ENCODE assay signal across 10 cellular contexts in the genomic region with DNA sequence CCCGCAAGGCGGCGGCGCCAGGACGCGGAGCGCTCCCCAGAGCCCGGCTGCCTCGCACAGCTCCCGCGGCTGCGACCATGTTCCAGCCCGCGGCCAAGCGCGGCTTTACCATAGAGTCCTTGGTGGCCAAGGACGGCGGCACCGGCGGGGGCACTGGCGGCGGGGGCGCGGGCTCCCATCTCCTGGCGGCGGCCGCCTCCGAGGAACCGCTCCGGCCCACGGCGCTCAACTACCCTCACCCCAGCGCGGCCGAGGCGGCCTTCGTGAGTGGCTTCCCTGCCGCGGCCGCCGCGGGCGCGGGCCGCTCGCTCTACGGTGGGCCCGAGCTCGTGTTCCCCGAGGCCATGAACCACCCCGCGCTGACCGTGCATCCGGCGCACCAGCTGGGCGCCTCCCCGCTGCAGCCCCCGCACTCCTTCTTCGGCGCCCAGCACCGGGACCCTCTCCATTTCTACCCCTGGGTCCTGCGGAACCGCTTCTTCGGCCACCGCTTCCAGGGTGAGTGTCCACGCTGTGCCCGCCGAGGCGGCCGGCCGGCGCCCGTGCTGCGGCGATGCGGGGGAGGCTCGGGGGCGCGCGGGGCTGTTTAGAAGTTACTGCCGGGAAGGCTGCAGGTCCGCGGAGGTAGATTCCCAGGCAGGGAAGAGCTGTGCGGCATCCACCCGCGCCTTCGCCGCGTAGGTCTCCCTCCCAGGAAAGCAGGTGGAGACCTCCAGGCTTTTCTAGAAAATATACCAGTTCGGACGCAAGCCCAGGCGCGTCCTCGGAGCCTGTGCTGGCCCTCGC. TPM values are rescaled to one million over a fixed set of nuclear protein-coding genes. Genes with fewer than 3 reads are reported as not detected.
DNase-seq lines count a peak whose midpoint lies in the region; ATAC-seq and TF ChIP-seq lines count a peak whose summit lies in the region.
"Had no signal": no experiment of that assay in that cellular context is flagged by ENCODE, and none has a peak within 500 bp of the region (broad histone marks: within the 10 kb centered on the region; RNA-seq: fewer than 3 reads in every experiment).

No MANE protein-coding gene starts in this region.

- TF ChIP-seq CTCF in HEK293 (tag by site-specific recombination; IDR thresholded peaks at IDR 0.05): no peak

- H3K36me3 ChIP-seq in HEK293 (ENCODE audit: control insufficient read depth in 2 of 2, insufficient read depth in 1 of 2, low read length in 2 of 2): no peaks in the 10 kb centered on the region

- no peak for ATAC-seq in HG03457 (IDR thresholded peaks at IDR 0.05; ENCODE audit: unreplicated experiment)

- DNase-seq in Daoy (ENCODE audit: low read depth) (peak; percentile 27), mesenteric fat pad (ENCODE audit: low spot score) (peak; percentile 88), activated gamma-delta T cell (lab: John Stamatoyannopoulos, UW) (no peak), NCI-H1092 (lab: John Stamatoyannopoulos, UW) (no peak), RKO (ENCODE audit: low spot score) (no peak)
- peak; percentile 34 for DNase-seq in activated naive CD4-positive, alpha-beta T cell treated with anti-CD3 and anti-CD28 coated beads, Interleukin-2, amount 50 U/mL, for 16 hours

- POLR2A ChIA-PET in HEK293 (lab: Yijun Ruan, JAX): interaction anchor here (0.5 to 1.9 kb wide), 6 partner anchors 11 to 31 kb away, joined by 3 to 9 read pairs (median 3); a partner anchor contains a TSS

- H3K9me3 ChIP-seq in HEK293 (ENCODE audit: control insufficient read depth, insufficient read depth, low read depth, low read length): no peaks in the 10 kb centered on the region

- CTCF ChIA-PET in HEK293 (lab: Yijun Ruan, JAX): interaction anchor here (0.6 to 3.4 kb wide), 7 partner anchors 17 to 330 kb away, joined by 3 to 20 read pairs (median 5); a partner anchor contains a TSS

- H3K27ac ChIP-seq in HEK293 (ENCODE audit: extremely low read depth, low read depth, low read length): peak overlapping the region; percentile 14; the same call in 1 of the 2 replicates

- H3K4me1 ChIP-seq in HEK293 (ENCODE audit: control insufficient read depth, insufficient read depth, low read length): no peaks in the 10 kb centered on the region

- peak overlapping the region; percentile 51 for H3K4me3 ChIP-seq in HEK293 (ENCODE audit: low read depth, low read length)

TF ChIP-seq in HEK293, 187 proteins besides CTCF, POLR2A, EP300 and RAD21 (continues in another document):
- TF ChIP-seq, protein P1, sequence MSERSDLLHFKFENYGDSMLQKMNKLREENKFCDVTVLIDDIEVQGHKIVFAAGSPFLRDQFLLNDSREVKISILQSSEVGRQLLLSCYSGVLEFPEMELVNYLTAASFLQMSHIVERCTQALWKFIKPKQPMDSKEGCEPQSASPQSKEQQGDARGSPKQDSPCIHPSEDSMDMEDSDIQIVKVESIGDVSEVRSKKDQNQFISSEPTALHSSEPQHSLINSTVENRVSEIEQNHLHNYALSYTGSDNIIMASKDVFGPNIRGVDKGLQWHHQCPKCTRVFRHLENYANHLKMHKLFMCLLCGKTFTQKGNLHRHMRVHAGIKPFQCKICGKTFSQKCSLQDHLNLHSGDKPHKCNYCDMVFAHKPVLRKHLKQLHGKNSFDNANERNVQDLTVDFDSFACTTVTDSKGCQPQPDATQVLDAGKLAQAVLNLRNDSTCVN (tag by site-specific recombination; optimal IDR thresholded peaks at IDR 0.05): peak; percentile 65
- TF ChIP-seq SETDB1 (IDR thresholded peaks at IDR 0.05; ENCODE audit: insufficient read length, low read length): no peak
- TF ChIP-seq, protein P2, sequence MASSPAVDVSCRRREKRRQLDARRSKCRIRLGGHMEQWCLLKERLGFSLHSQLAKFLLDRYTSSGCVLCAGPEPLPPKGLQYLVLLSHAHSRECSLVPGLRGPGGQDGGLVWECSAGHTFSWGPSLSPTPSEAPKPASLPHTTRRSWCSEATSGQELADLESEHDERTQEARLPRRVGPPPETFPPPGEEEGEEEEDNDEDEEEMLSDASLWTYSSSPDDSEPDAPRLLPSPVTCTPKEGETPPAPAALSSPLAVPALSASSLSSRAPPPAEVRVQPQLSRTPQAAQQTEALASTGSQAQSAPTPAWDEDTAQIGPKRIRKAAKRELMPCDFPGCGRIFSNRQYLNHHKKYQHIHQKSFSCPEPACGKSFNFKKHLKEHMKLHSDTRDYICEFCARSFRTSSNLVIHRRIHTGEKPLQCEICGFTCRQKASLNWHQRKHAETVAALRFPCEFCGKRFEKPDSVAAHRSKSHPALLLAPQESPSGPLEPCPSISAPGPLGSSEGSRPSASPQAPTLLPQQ (tag by site-specific recombination; IDR thresholded peaks at IDR 0.05): peak; percentile 55
- no peak for TF ChIP-seq ZNF140 (tag by site-specific recombination; IDR thresholded peaks at IDR 0.05)
- no peak for TF ChIP-seq KLF9 (tag by site-specific recombination; IDR thresholded peaks at IDR 0.05; ENCODE audit: low read depth)
- no peak for TF ChIP-seq SP2 (tag by site-specific recombination; IDR thresholded peaks at IDR 0.05)
- TF ChIP-seq ZIC2 (tag by site-specific recombination; IDR thresholded peaks at IDR 0.05): no peak
- no peak for TF ChIP-seq ZFP69B (tag by site-specific recombination; IDR thresholded peaks at IDR 0.05)
- TF ChIP-seq, protein P3, sequence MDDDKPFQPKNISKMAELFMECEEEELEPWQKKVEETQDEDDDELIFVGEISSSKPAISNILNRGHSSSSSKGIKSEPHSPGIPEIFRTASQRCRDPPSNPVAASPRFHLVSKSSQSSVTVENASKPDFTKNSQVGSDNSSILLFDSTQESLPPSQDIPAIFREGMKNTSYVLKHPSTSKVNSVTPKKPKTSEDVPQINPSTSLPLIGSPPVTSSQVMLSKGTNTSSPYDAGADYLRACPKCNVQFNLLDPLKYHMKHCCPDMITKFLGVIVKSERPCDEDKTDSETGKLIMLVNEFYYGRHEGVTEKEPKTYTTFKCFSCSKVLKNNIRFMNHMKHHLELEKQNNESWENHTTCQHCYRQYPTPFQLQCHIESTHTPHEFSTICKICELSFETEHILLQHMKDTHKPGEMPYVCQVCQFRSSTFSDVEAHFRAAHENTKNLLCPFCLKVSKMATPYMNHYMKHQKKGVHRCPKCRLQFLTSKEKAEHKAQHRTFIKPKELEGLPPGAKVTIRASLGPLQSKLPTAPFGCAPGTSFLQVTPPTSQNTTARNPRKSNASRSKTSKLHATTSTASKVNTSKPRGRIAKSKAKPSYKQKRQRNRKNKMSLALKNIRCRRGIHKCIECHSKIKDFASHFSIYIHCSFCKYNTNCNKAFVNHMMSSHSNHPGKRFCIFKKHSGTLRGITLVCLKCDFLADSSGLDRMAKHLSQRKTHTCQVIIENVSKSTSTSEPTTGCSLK (tag by site-specific recombination; IDR thresholded peaks at IDR 0.05): no peak
- no peak for TF ChIP-seq ZNF423 (tag by site-specific recombination; IDR thresholded peaks at IDR 0.05)
- TF ChIP-seq ZNF433 (tag by site-specific recombination; IDR thresholded peaks at IDR 0.05; ENCODE audit: low read depth): no peak
- TF ChIP-seq, protein P4, sequence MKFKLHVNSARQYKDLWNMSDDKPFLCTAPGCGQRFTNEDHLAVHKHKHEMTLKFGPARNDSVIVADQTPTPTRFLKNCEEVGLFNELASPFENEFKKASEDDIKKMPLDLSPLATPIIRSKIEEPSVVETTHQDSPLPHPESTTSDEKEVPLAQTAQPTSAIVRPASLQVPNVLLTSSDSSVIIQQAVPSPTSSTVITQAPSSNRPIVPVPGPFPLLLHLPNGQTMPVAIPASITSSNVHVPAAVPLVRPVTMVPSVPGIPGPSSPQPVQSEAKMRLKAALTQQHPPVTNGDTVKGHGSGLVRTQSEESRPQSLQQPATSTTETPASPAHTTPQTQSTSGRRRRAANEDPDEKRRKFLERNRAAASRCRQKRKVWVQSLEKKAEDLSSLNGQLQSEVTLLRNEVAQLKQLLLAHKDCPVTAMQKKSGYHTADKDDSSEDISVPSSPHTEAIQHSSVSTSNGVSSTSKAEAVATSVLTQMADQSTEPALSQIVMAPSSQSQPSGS (tag by site-specific recombination; IDR thresholded peaks at IDR 0.05; ENCODE audit: low read depth): no peak
- no peak for TF ChIP-seq ZNF544 (tag by site-specific recombination; IDR thresholded peaks at IDR 0.05)
- no peak for TF ChIP-seq ZNF677 (tag by site-specific recombination; IDR thresholded peaks at IDR 0.05)
- no peak for TF ChIP-seq ZNF791 (tag by site-specific recombination; IDR thresholded peaks at IDR 0.05)
- TF ChIP-seq ZNF302 (tag by site-specific recombination; IDR thresholded peaks at IDR 0.05; ENCODE audit: low read depth): no peak
- no peak for TF ChIP-seq ZBTB20 (tag by site-specific recombination; IDR thresholded peaks at IDR 0.05)
- no peak for TF ChIP-seq ZNF843 (tag by site-specific recombination; IDR thresholded peaks at IDR 0.05)
- no peak for TF ChIP-seq ZNF785 (tag by site-specific recombination; IDR thresholded peaks at IDR 0.05)
- TF ChIP-seq, protein P5, sequence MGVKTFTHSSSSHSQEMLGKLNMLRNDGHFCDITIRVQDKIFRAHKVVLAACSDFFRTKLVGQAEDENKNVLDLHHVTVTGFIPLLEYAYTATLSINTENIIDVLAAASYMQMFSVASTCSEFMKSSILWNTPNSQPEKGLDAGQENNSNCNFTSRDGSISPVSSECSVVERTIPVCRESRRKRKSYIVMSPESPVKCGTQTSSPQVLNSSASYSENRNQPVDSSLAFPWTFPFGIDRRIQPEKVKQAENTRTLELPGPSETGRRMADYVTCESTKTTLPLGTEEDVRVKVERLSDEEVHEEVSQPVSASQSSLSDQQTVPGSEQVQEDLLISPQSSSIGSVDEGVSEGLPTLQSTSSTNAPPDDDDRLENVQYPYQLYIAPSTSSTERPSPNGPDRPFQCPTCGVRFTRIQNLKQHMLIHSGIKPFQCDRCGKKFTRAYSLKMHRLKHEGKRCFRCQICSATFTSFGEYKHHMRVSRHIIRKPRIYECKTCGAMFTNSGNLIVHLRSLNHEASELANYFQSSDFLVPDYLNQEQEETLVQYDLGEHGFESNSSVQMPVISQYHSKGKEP (tag by site-specific recombination; IDR thresholded peaks at IDR 0.05): no peak
- TF ChIP-seq ZNF10 (tag by site-specific recombination; IDR thresholded peaks at IDR 0.05): no peak
- no peak for TF ChIP-seq FEZF1 (tag by site-specific recombination; IDR thresholded peaks at IDR 0.05)
- TF ChIP-seq ZNF121 (tag by site-specific recombination; IDR thresholded peaks at IDR 0.05): no peak
- no peak for TF ChIP-seq MEIS1 (CRISPR knock-in tag; IDR thresholded peaks at IDR 0.05; ENCODE audit: borderline replicate concordance)
- TF ChIP-seq ZBTB8A (tag by site-specific recombination; IDR thresholded peaks at IDR 0.05): peak; percentile 37
- TF ChIP-seq ZNF112 (tag by site-specific recombination; IDR thresholded peaks at IDR 0.05): no peak
- TF ChIP-seq ZSCAN30 (tag by site-specific recombination; IDR thresholded peaks at IDR 0.05): no peak
- TF ChIP-seq ZNF660 (tag by site-specific recombination; IDR thresholded peaks at IDR 0.05): no peak

RNA-seq across cellular contexts. Expression of a gene that starts 0.7 kb away (rescaled TPM):
- 0.06 and 0.29 TPM in 2 replicates for total RNA-seq in Daoy (2014; rRNA removed; shearing (Covaris generic))
- total RNA-seq in mesenteric fat pad: not detected
- total RNA-seq: fibroblast of lung, HT1080 had no signal

RNA-seq across cellular contexts. Expression of a gene that starts 30.9 kb away (rescaled TPM):
- 33.7 and 39.1 TPM in 2 replicates for total RNA-seq in Daoy (2014; rRNA removed; shearing (Covaris generic))
- 38.6 TPM for total RNA-seq in mesenteric fat pad

Comparison
In these comparisons a context has a peak if more than half of its experiments do, and no peak if none do; other contexts are left out.
1. DNase-seq: peak in Daoy (single experiment), activated naive CD4-positive, alpha-beta T cell treated with anti-CD3 and anti-CD28 coated beads, Interleukin-2, amount 50 U/mL, for 16 hours (single experiment) and mesenteric fat pad (single experiment); none in activated gamma-delta T cell (single experiment), NCI-H1092 (single experiment) and RKO (single experiment).